ENCODE assay signal across 10 cellular contexts in the genomic region with DNA sequence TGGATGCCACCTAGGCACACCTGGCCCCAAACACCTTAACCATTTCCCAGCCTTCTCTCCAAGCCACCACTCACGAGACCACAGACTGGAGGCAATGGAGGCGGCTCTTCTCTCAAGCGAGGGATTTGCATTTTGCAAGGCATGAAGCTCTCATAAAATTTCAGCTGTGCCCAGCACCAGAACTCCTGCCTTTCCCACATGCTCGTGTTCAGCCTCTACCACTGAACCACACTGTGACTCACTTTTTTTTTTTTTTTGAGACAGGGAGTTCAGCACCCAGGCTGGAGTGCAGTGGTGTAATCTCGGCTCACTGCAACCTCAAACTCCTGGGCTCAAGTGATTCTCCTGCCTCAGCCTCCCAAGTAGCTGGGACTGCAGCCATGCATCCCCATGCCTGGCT.
DNase-seq lines count a peak whose midpoint lies in the region; ATAC-seq and TF ChIP-seq lines count a peak whose summit lies in the region.
"Had no signal": no experiment of that assay in that cellular context is flagged by ENCODE, and none has a peak within 500 bp of the region (broad histone marks: within the 10 kb centered on the region; RNA-seq: fewer than 3 reads in every experiment).

No MANE protein-coding gene starts in this region.

- ATAC-seq in GM21367 (IDR thresholded peaks at IDR 0.05; ENCODE audit: unreplicated experiment) (no peak), GM21529 (IDR thresholded peaks at IDR 0.05; ENCODE audit: unreplicated experiment) (no peak)

- no peak for TF ChIP-seq CTCF in fibroblast of pulmonary artery (IDR thresholded peaks at IDR 0.05; ENCODE audit: low read length, missing control alignments)

- no peak overlapping the region for H3K4me3 ChIP-seq in fibroblast of pulmonary artery (replicated peaks; ENCODE audit: low read depth, low read length)
- H3K4me3 ChIP-seq: esophagus muscularis mucosa had no signal

- peak; percentile 68 for DNase-seq in AG20443 (ENCODE audit: low spot score)
- peak; percentile 47 for DNase-seq in NCI-H526 treated with DMSO at 0.1 percent for 48 hours (lab: John Stamatoyannopoulos, UW)
- peak; percentile 21 for DNase-seq in fibroblast of pulmonary artery (ENCODE audit: low read depth)
- no peak for DNase-seq in dedifferentiated amniotic fluid mesenchymal stem cell (ENCODE audit: extremely low spot score)
- DNase-seq: activated CD4-positive, alpha-beta T cell treated with anti-CD3 and anti-CD28 coated beads, Interleukin-2, amount 50 U/mL, for 48 hours; anterior cingulate cortex; BE2C had no signal
